7 cellular contexts compared by ENCODE assay signal in the genomic region with DNA sequence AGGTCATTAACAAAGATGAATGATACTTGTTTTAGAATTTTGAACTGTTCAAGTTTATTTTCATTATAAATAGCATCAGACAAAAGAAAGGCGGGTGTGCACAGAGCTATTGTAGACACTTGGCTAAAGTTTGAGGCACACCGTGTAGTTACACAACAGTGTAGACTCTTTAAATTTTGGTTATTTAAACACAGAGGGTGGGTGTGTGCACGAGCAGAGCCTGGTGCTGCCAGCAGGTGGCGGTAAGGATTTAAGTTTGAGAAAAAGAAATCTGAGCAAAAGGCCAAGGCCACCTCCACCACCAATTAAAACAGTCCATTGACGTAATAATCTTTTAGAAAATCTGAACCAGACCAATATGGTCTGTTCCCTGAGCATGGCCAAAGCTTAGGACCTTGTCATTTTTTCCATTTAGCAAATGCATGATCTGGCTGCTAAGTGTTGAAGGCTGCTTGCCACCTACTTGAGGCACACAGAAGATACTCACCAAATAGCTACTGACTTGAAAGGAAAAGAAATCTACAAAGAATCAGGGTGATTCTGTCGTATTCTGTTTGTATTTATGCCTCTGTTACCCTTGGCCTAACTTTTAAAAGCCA. TPM values are rescaled to one million over a fixed set of nuclear protein-coding genes. Genes with fewer than 3 reads are reported as not detected.
A peak's percentile ranks its signal among the peaks of the same experiment; 100 is the strongest.
DNase-seq lines count a peak whose midpoint lies in the region; ATAC-seq and TF ChIP-seq lines count a peak whose summit lies in the region.

No MANE protein-coding gene starts in this region.

- H3K4me3 Mint-ChIP-seq in glutamatergic neuron (ENCODE audit: unreplicated experiment): no peak overlapping the region

- DNase-seq in GM12865 (ENCODE audit: low read depth): peak; percentile 44
- DNase-seq in MV-4-11 (lab: John Stamatoyannopoulos, UW): peak; percentile 31
- DNase-seq in activated T-cell treated with anti-CD3 and anti-CD28 coated beads for 48 hours (ENCODE audit: low read depth): peak; percentile 36
- DNase-seq in glutamatergic neuron: peak; percentile 79
- peak; percentile 23 to 34 for DNase-seq in stimulated activated CD4-positive, alpha-beta T cell treated with anti-CD3 and anti-CD28 coated beads, Interleukin-15, amount 100 ng/mL, for 48 hours (ENCODE audit: low read depth in 2 of 2)

- H3K4me3 ChIP-seq in GM12865 (ENCODE audit: low read depth, low read length): no peak overlapping the region

- peaks cover 3% of the 10 kb centered on the region for H3K9me3 Mint-ChIP-seq in glutamatergic neuron (ENCODE audit: unreplicated experiment)

- ATAC-seq in HG02798 (IDR thresholded peaks at IDR 0.05; ENCODE audit: poor library complexity, unreplicated experiment) (no peak), HG03108 (IDR thresholded peaks at IDR 0.05; ENCODE audit: unreplicated experiment) (no peak)

- H3K27me3 Mint-ChIP-seq in glutamatergic neuron (ENCODE audit: unreplicated experiment): no peaks in the 10 kb centered on the region

- no peaks in the 10 kb centered on the region for H3K36me3 Mint-ChIP-seq in glutamatergic neuron (ENCODE audit: unreplicated experiment)

- H3K4me1 Mint-ChIP-seq in glutamatergic neuron (ENCODE audit: low read depth, unreplicated experiment): peaks cover 9% of the 10 kb centered on the region

- no peak overlapping the region for H3K27ac Mint-ChIP-seq in glutamatergic neuron (ENCODE audit: unreplicated experiment)

- peak; percentile 65 for TF ChIP-seq CTCF in GM12865 (IDR thresholded peaks at IDR 0.05; ENCODE audit: insufficient read depth, low read depth, low read length, missing control alignments)
- peak; percentile 85 for TF ChIP-seq CTCF in glutamatergic neuron (IDR thresholded peaks at IDR 0.05; ENCODE audit: partially characterized antibody, unreplicated experiment)

RNA-seq across cellular contexts. Expression of gene COPS7B, which starts 14.3 kb away (rescaled TPM):
- 53.2 TPM for total RNA-seq in glutamatergic neuron (ENCODE audit: unreplicated experiment)

RNA-seq across cellular contexts. Expression of gene PDE6D, which starts 19.5 kb away (rescaled TPM):
- total RNA-seq in glutamatergic neuron (ENCODE audit: unreplicated experiment): 47.1 TPM

Comparison
In these comparisons a context has a peak if more than half of its experiments do, and no peak if none do; other contexts are left out.
1. DNase-seq: peak in every context shown above with its lines; median percentile 79 in glutamatergic neuron; 44 in GM12865; 36 in activated T-cell treated with anti-CD3 and anti-CD28 coated beads for 48 hours; 31 in MV-4-11; 28 in stimulated activated CD4-positive, alpha-beta T cell treated with anti-CD3 and anti-CD28 coated beads, Interleukin-15, amount 100 ng/mL, for 48 hours.